Comparison of ENCODE assay signal across 12 cellular contexts in genomic region chr1:56774067-56774609, GRCh38. TPM values are rescaled to one million over a fixed set of nuclear protein-coding genes. Genes with fewer than 3 reads are reported as not detected.
DNase-seq lines count a peak whose midpoint lies in the region; ATAC-seq and TF ChIP-seq lines count a peak whose summit lies in the region.
"Had no signal": no experiment of that assay in that cellular context is flagged by ENCODE, and none has a peak within 500 bp of the region (broad histone marks: within the 10 kb centered on the region; RNA-seq: fewer than 3 reads in every experiment).

No MANE protein-coding gene starts in this region.

- no peak overlapping the region for H3K9ac ChIP-seq in PC-3 (ENCODE audit: low read length)
- no peak overlapping the region for H3K9ac ChIP-seq in endodermal cell (ENCODE audit: extremely low read depth, low read length, poor library complexity, severe bottlenecking)

- no peaks in the 10 kb centered on the region for H4K20me1 ChIP-seq in PC-3 (ENCODE audit: low read length)

- H3K4me1 Mint-ChIP-seq in activated T-cell treated with anti-CD3 and anti-CD28 coated beads, Interleukin-2, amount 50 U/mL, for 4 hours (ENCODE audit: low read depth), result peaks cover 16% of the 10 kb centered on the region
- H3K4me1 Mint-ChIP-seq in T-helper 1 cell treated with Interleukin-12 subunit alpha and Interleukin-12 subunit beta and Interleukin-4 antibody, amounts not matched to agents 30 μg/mL and 1 μg/mL, for 36 hours (ENCODE audit: low read depth), result no peaks in the 10 kb centered on the region
- no peaks in the 10 kb centered on the region for H3K4me1 Mint-ChIP-seq in endodermal cell

- no peak overlapping the region for H3K4me3 ChIP-seq in brain microvascular endothelial cell (ENCODE audit: low read depth, low read length)
- no peak overlapping the region for H3K4me3 ChIP-seq in PC-3 (ENCODE audit: low read length)
- no peak overlapping the region for H3K4me3 ChIP-seq in endodermal cell (ENCODE audit: low read length)

- peaks cover 4% of the 10 kb centered on the region for H3K9me3 Mint-ChIP-seq in activated T-cell treated with anti-CD3 and anti-CD28 coated beads, Interleukin-2, amount 50 U/mL, for 4 hours
- no peaks in the 10 kb centered on the region for H3K9me3 Mint-ChIP-seq in T-helper 1 cell treated with Interleukin-12 subunit alpha and Interleukin-12 subunit beta and Interleukin-4 antibody, amounts not matched to agents 30 μg/mL and 1 μg/mL, for 36 hours
- no peaks in the 10 kb centered on the region for H3K9me3 Mint-ChIP-seq in endodermal cell

- H3K27ac ChIP-seq in brain microvascular endothelial cell, result no peak overlapping the region
- no peak overlapping the region for H3K27ac ChIP-seq in PC-3 (ENCODE audit: low read length)
- no peak overlapping the region for H3K27ac ChIP-seq in endodermal cell (ENCODE audit: low read depth, low read length)
- H3K27ac ChIP-seq: ascending aorta, tibial nerve had no signal

- intact Hi-C loops in PC-3 (cut with micrococcal nuclease), result no loop called here

- CTCF ChIA-PET in PC-3 (lab: Charles Lee), result no interaction called here

- no peaks in the 10 kb centered on the region for H3K9me3 ChIP-seq in PC-3 (ENCODE audit: low read length)
- H3K9me3 ChIP-seq in endodermal cell (ENCODE audit: control insufficient read depth, low read length), result no peaks in the 10 kb centered on the region
- H3K9me3 ChIP-seq: ascending aorta, tibial nerve had no signal

- in situ Hi-C loops in brain microvascular endothelial cell (cut with HindIII; ENCODE audit: low pct_ligation_motif_present, low sequenced_read_pairs), result no loop called here

- peak overlapping the region; percentile 27 for H3K4me3 Mint-ChIP-seq in activated T-cell treated with anti-CD3 and anti-CD28 coated beads, Interleukin-2, amount 50 U/mL, for 4 hours
- H3K4me3 Mint-ChIP-seq in T-helper 1 cell treated with Interleukin-12 subunit alpha and Interleukin-12 subunit beta and Interleukin-4 antibody, amounts not matched to agents 30 μg/mL and 1 μg/mL, for 36 hours, result peak overlapping the region; percentile 23
- H3K4me3 Mint-ChIP-seq in endodermal cell, result no peak overlapping the region

- no peaks in the 10 kb centered on the region for H3K9me2 ChIP-seq in PC-3 (replicated peaks; ENCODE audit: low read length)

- POLR2A ChIA-PET in PC-3 (lab: Charles Lee; ENCODE audit: unreplicated experiment), result no interaction called here

- TF ChIP-seq CTCF in brain microvascular endothelial cell (IDR thresholded peaks at IDR 0.05; ENCODE audit: low read depth, low read length, missing control alignments), result no peak
- TF ChIP-seq CTCF in PC-3 (conservative IDR thresholded peaks at IDR 0.05; ENCODE audit: low read depth, low read length), result no peak
- no peak for TF ChIP-seq CTCF in endodermal cell (conservative IDR thresholded peaks at IDR 0.05)

- H3K4me1 ChIP-seq in PC-3 (ENCODE audit: insufficient read depth, low read length) (no peaks in the 10 kb centered on the region), endodermal cell (ENCODE audit: control insufficient read depth, insufficient read depth, low read length) (no peaks in the 10 kb centered on the region)
- H3K4me1 ChIP-seq: ascending aorta, tibial nerve had no signal

- 93 to 100% methylated on average over 3 to 5 of the region's 6 CpGs for WGBS in endodermal cell (ENCODE audit: insufficient coverage in 1 of 2, insufficient read length in 1 of 2), 2 experiments

- H3K4me2 ChIP-seq in PC-3 (ENCODE audit: low read length), result no peak overlapping the region

- H3F3A ChIP-seq in PC-3 (ENCODE audit: low read length, unreplicated experiment), result no peaks in the 10 kb centered on the region

- no peaks in the 10 kb centered on the region for H3K27me3 ChIP-seq in brain microvascular endothelial cell (replicated peaks)
- peaks cover 18% of the 10 kb centered on the region; the same call in 1 of the 2 replicates for H3K27me3 ChIP-seq in PC-3 (ENCODE audit: low read length)
- H3K27me3 ChIP-seq in endodermal cell (ENCODE audit: control insufficient read depth, insufficient read depth, low read length, poor library complexity, severe bottlenecking), result no peaks in the 10 kb centered on the region
- H3K27me3 ChIP-seq: ascending aorta, tibial nerve had no signal

- H3K36me3 Mint-ChIP-seq in activated T-cell treated with anti-CD3 and anti-CD28 coated beads, Interleukin-2, amount 50 U/mL, for 4 hours (ENCODE audit: insufficient read depth), result no peaks in the 10 kb centered on the region
- H3K36me3 Mint-ChIP-seq in T-helper 1 cell treated with Interleukin-12 subunit alpha and Interleukin-12 subunit beta and Interleukin-4 antibody, amounts not matched to agents 30 μg/mL and 1 μg/mL, for 36 hours (ENCODE audit: low read depth), result no peaks in the 10 kb centered on the region
- no peaks in the 10 kb centered on the region for H3K36me3 Mint-ChIP-seq in endodermal cell (ENCODE audit: low read depth)

- H3K27me3 Mint-ChIP-seq in activated T-cell treated with anti-CD3 and anti-CD28 coated beads, Interleukin-2, amount 50 U/mL, for 4 hours (ENCODE audit: low read depth), result no peaks in the 10 kb centered on the region
- H3K27me3 Mint-ChIP-seq in T-helper 1 cell treated with Interleukin-12 subunit alpha and Interleukin-12 subunit beta and Interleukin-4 antibody, amounts not matched to agents 30 μg/mL and 1 μg/mL, for 36 hours (ENCODE audit: low read depth), result peaks cover 7% of the 10 kb centered on the region
- peaks cover 2% of the 10 kb centered on the region for H3K27me3 Mint-ChIP-seq in endodermal cell (ENCODE audit: insufficient read depth)

- peak; percentile 50 to 62 for ATAC-seq in activated T-cell treated with anti-CD3 and anti-CD28 coated beads, Interleukin-2, amount 50 U/mL, for 4 hours
- ATAC-seq in HG02970 (IDR thresholded peaks at IDR 0.05; ENCODE audit: low FRiP score, unreplicated experiment), result peak; percentile 49
- peak; percentile 36 for ATAC-seq in stimulated activated naive CD8-positive, alpha-beta T cell treated with anti-CD3 and anti-CD28 coated beads, Interleukin-15, Interleukin-2, amounts not matched to agents 100 U/mL and 50 U/mL, for 24 hours
- ATAC-seq in PC-3, result no peak

- H3K79me2 ChIP-seq in PC-3 (ENCODE audit: low read length), result no peaks in the 10 kb centered on the region

- no peak overlapping the region for H3K27ac Mint-ChIP-seq in T-helper 1 cell treated with Interleukin-12 subunit alpha and Interleukin-12 subunit beta and Interleukin-4 antibody, amounts not matched to agents 30 μg/mL and 1 μg/mL, for 36 hours
- no peak overlapping the region for H3K27ac Mint-ChIP-seq in endodermal cell

- no TSS peak for BruUV-seq in PC-3 (replicated peaks; lab: Mats Ljungman, UMichigan)

- no peak for DNase-seq in activated T-cell treated with anti-CD3 and anti-CD28 coated beads, Interleukin-2, amount 50 U/mL, for 4 hours
- no peak for DNase-seq in activated T-cell treated with anti-CD3 and anti-CD28 coated beads, Interleukin-2, amount 50 U/mL, for 1 hour
- DNase-seq in stimulated activated naive CD8-positive, alpha-beta T cell treated with anti-CD3 and anti-CD28 coated beads, Interleukin-15, Interleukin-2, amounts not matched to agents 100 U/mL and 50 U/mL, for 24 hours, result no peak
- no peak for DNase-seq in brain microvascular endothelial cell
- no peak for DNase-seq in PC-3
- DNase-seq in endodermal cell, result no peak
- DNase-seq: NCI-H187, T-helper 9 cell had no signal

- no peaks in the 10 kb centered on the region for H3K36me3 ChIP-seq in brain microvascular endothelial cell (replicated peaks)
- H3K36me3 ChIP-seq in PC-3 (ENCODE audit: low read depth, low read length), result no peaks in the 10 kb centered on the region
- no peaks in the 10 kb centered on the region for H3K36me3 ChIP-seq in endodermal cell (ENCODE audit: control insufficient read depth, insufficient read depth, low read length)
- H3K36me3 ChIP-seq: ascending aorta, tibial nerve had no signal

- no peak overlapping the region for H2AFZ ChIP-seq in PC-3 (ENCODE audit: low read length)

RNA-seq across cellular contexts. Expression of gene FYB2, which starts 45.1 kb away (rescaled TPM):
- total RNA-seq in activated T-cell treated with anti-CD3 and anti-CD28 coated beads, Interleukin-2, amount 50 U/mL, for 4 hours, result not detected
- total RNA-seq in PC-3 (2014; rRNA removed) (not detected in 2 replicates), endodermal cell (10 to 100 TPM in 1 of 2 donors, 1 to 10 TPM in 1; 8.2 to 12.0 TPM)
- polyA plus RNA-seq in endodermal cell (2013, experiment 1 of 2), result 2.1 TPM
- 2.1 TPM for polyA plus RNA-seq in endodermal cell (2013, experiment 2 of 2)
- total RNA-seq: ascending aorta, tibial nerve had no signal
